6 cellular contexts compared by ENCODE assay signal in the genomic region with DNA sequence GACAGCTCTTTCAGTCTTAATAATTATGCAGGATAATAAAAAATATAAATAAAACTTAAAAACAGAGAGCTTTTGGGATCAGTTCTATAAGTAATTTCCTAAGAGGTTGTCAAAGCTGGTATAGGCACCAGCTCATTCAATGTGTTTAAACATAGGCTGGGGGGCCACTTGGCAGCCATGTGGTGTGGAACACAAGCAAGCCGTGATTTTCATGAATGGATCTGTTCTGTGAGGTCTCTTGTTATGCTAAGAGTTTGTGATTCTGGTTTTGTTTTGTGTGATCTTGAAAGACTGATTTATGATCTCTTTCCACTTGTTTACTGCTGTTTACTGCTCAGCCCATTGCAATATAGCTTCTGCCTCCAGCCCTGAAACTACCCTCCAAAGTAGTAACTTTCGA.
"Had no signal": no experiment of that assay in that cellular context is flagged by ENCODE, and none has a peak within 500 bp of the region (broad histone marks: within the 10 kb centered on the region; RNA-seq: fewer than 3 reads in every experiment).

No MANE protein-coding gene starts in this region.

- H3K9ac ChIP-seq: GM23248 had no signal

- H3K4me3 ChIP-seq: GM23248 had no signal

- DNase-seq: GM23248, GOT3, H7, HCEC 1CT, IMR-90 had no signal

- FAIRE-seq: HTR-8/SVneo had no signal

- H2AFZ ChIP-seq: GM23248 had no signal

- H3K27ac ChIP-seq: GM23248 had no signal
